ENCODE assay signal across 25 cellular contexts in genomic region chr20:25632940-25633790, GRCh38. TPM values are rescaled to one million over a fixed set of nuclear protein-coding genes. Genes with fewer than 3 reads are reported as not detected.
DNase-seq lines count a peak whose midpoint lies in the region; ATAC-seq and TF ChIP-seq lines count a peak whose summit lies in the region.
"Had no signal": no experiment of that assay in that cellular context is flagged by ENCODE, and none has a peak within 500 bp of the region (broad histone marks: within the 10 kb centered on the region; RNA-seq: fewer than 3 reads in every experiment).

No MANE protein-coding gene starts in this region.

- H3K79me2 ChIP-seq in mammary epithelial cell (ENCODE audit: insufficient read depth, low read length) = no peaks in the 10 kb centered on the region

- DNase-seq in ELR (ENCODE audit: low read depth) (peak; percentile 93), MG63 (peak; percentile 10), mammary epithelial cell (peak; percentile 82), kidney tubule cell (ENCODE audit: low spot score) (peak; percentile 31), NCI-H82 (lab: John Stamatoyannopoulos, UW) (no peak), H4 (ENCODE audit: low spot score) (no peak)
- DNase-seq: activated CD4-positive, alpha-beta T cell treated with anti-CD3 and anti-CD28 coated beads for 48 hours; activated naive CD4-positive, alpha-beta T cell treated with anti-CD3 and anti-CD28 coated beads, Interleukin-2, amount 50 U/mL, for 16 hours; caudate nucleus; CD4-positive, alpha-beta memory T cell; gastrocnemius medialis; kidney; MV-4-11; NCI-H748 treated with DMSO at 0.1 percent for 48 hours; psoas muscle; stimulated activated CD4-positive, alpha-beta T cell treated with anti-CD3 and anti-CD28 coated beads, Interleukin-1b, Interleukin-23, amount 100 ng/mL, for 48 hours; T-helper 1 cell; uterus had no signal

- H3K9me3 ChIP-seq in MG63 (no peaks in the 10 kb centered on the region), mammary epithelial cell (replicated peaks; ENCODE audit: insufficient read depth, low read length) (peaks cover 8% of the 10 kb centered on the region)
- H3K9me3 ChIP-seq: gastrocnemius medialis, psoas muscle, suprapubic skin, uterus had no signal

- no peak for TF ChIP-seq CTCF in mammary epithelial cell (conservative IDR thresholded peaks at IDR 0.05 in 1 of 2, IDR thresholded peaks at IDR 0.05 in 1 of 2; ENCODE audit: extremely low read depth in 1 of 2, insufficient read depth in 1 of 2, low read depth in 1 of 2, low read length in 2 of 2)

- dilution Hi-C loops in mammary epithelial cell (cut with HindIII; ENCODE audit: low sequenced_read_pairs) = no loop called here

- no peak overlapping the region for H3K9ac ChIP-seq in mammary epithelial cell (ENCODE audit: insufficient read depth, low read length)

- peak overlapping the region; percentile 18 for H3K27ac ChIP-seq in mammary epithelial cell (ENCODE audit: insufficient read depth, low read depth, low read length)
- H3K27ac ChIP-seq: gastrocnemius medialis, neutrophil, psoas muscle, suprapubic skin, uterus had no signal

- H2AFZ ChIP-seq in mammary epithelial cell (ENCODE audit: low read depth, low read length) = no peak overlapping the region

- H3K36me3 ChIP-seq in MG63 (peaks cover 32% of the 10 kb centered on the region), mammary epithelial cell (ENCODE audit: insufficient read depth, low read length) (peaks cover 4% of the 10 kb centered on the region)
- H3K36me3 ChIP-seq: gastrocnemius medialis, neutrophil, suprapubic skin, uterus had no signal

- H3K27me3 ChIP-seq in MG63 (no peaks in the 10 kb centered on the region), mammary epithelial cell (ENCODE audit: insufficient read depth, low read length) (no peaks in the 10 kb centered on the region)
- H3K27me3 ChIP-seq: gastrocnemius medialis, neutrophil, suprapubic skin, uterus had no signal

- in situ Hi-C loops in mammary epithelial cell (cut with MboI; ENCODE audit: low sequenced_read_pairs in 2 of 2) = no loop called here

- no peak for ATAC-seq in GM18907 (IDR thresholded peaks at IDR 0.05; ENCODE audit: unreplicated experiment)
- ATAC-seq in HG03280 (IDR thresholded peaks at IDR 0.05; ENCODE audit: unreplicated experiment) = no peak
- ATAC-seq: gastrocnemius medialis; psoas muscle; stimulated activated effector memory CD8-positive, alpha-beta T cell treated with anti-CD3 and anti-CD28 coated beads, Interleukin-12 subunit alpha, Interleukin-12 subunit beta, amount 100 ng/mL, for 72 hours had no signal

- CTCF ChIA-PET in mammary epithelial cell (lab: Charles Lee; ENCODE audit: low non-redundant PET) = no interaction called here

- H3K4me2 ChIP-seq in mammary epithelial cell (ENCODE audit: insufficient read depth, low read depth, low read length) = no peak overlapping the region

- intact Hi-C loops in mammary epithelial cell (cut with micrococcal nuclease) = loop anchor here (2.0 kb wide), 1 partner anchor 38 kb away; no protein-coding TSS in a partner anchor

- H4K20me1 ChIP-seq in mammary epithelial cell (ENCODE audit: insufficient read depth, low read length) = no peaks in the 10 kb centered on the region

- BruUV-seq in mammary epithelial cell (replicated peaks; lab: Mats Ljungman, UMichigan) = no TSS peak

- WGBS in mammary epithelial cell (ENCODE audit: low coverage, missing lambda C conversion rate) = 34% methylated on average over 5 of the region's 5 CpGs

- peaks cover 12% of the 10 kb centered on the region for H3K4me1 ChIP-seq in mammary epithelial cell (ENCODE audit: insufficient read depth, low read length)
- H3K4me1 ChIP-seq: gastrocnemius medialis, psoas muscle, suprapubic skin, uterus had no signal

- no peak overlapping the region for H3K4me3 ChIP-seq in MG63
- H3K4me3 ChIP-seq in mammary epithelial cell (replicated peaks in 1 of 3; ENCODE audit: insufficient read depth in 1 of 3, low read depth in 2 of 3, low read length in 3 of 3) = no peak overlapping the region
- H3K4me3 ChIP-seq: gastrocnemius medialis, GM12878, lung, psoas muscle, suprapubic skin, uterus had no signal

RNA-seq across cellular contexts. Expression of gene NANP, which starts 9.4 kb away (rescaled TPM):
- 1.2 and 3.1 TPM in 2 replicates for total RNA-seq in MG63 (2014; rRNA removed; shearing (Covaris generic); ENCODE audit: low replicate concordance)
- 1 to 10 TPM; 7.5 TPM for total RNA-seq in mammary epithelial cell
- 4.2 TPM for polyA plus RNA-seq in mammary epithelial cell
- 4.4 TPM for polyA minus RNA-seq in mammary epithelial cell
- total RNA-seq in H4 (2014; rRNA removed; shearing (Covaris generic)) = 4.4 and 7.3 TPM in 2 replicates

RNA-seq across cellular contexts. Expression of gene NINL, which starts 47.8 kb away (rescaled TPM):
- 3.2 and 9.0 TPM in 2 replicates for total RNA-seq in MG63 (2014; rRNA removed; shearing (Covaris generic); ENCODE audit: low replicate concordance)
- total RNA-seq in mammary epithelial cell = 1 to 10 TPM; 6.8 to 7.7 TPM
- polyA plus RNA-seq in mammary epithelial cell = 2.1 TPM
- 3.9 TPM for polyA minus RNA-seq in mammary epithelial cell
- total RNA-seq in H4 (2014; rRNA removed; shearing (Covaris generic)) = 3.7 and 4.4 TPM in 2 replicates

Comparison
In these comparisons a context has a peak if more than half of its experiments do, and no peak if none do; other contexts are left out.
1. DNase-seq: peak in ELR (single experiment), MG63 (single experiment), mammary epithelial cell (single experiment) and kidney tubule cell (single experiment); none in NCI-H82 (single experiment) and H4 (single experiment).